1 cellular context compared by ENCODE assay signal in genomic region chr14:92668266-92668973, GRCh38.
TF ChIP-seq lines count a peak whose summit lies in the region.

No MANE protein-coding gene starts in this region.

TF ChIP-seq in GM23338, 12 proteins besides CTCF, POLR2A, EP300 and RAD21 (continued from another document):
- no peak for TF ChIP-seq EZH2 (IDR thresholded peaks at IDR 0.05; ENCODE audit: low read depth, unreplicated experiment)
- TF ChIP-seq POLR2AphosphoS5 (IDR thresholded peaks at IDR 0.05; ENCODE audit: low read depth): no peak
- no peak for TF ChIP-seq ZNF114 (CRISPR knock-in tag; IDR thresholded peaks at IDR 0.05)
- TF ChIP-seq, protein P1, sequence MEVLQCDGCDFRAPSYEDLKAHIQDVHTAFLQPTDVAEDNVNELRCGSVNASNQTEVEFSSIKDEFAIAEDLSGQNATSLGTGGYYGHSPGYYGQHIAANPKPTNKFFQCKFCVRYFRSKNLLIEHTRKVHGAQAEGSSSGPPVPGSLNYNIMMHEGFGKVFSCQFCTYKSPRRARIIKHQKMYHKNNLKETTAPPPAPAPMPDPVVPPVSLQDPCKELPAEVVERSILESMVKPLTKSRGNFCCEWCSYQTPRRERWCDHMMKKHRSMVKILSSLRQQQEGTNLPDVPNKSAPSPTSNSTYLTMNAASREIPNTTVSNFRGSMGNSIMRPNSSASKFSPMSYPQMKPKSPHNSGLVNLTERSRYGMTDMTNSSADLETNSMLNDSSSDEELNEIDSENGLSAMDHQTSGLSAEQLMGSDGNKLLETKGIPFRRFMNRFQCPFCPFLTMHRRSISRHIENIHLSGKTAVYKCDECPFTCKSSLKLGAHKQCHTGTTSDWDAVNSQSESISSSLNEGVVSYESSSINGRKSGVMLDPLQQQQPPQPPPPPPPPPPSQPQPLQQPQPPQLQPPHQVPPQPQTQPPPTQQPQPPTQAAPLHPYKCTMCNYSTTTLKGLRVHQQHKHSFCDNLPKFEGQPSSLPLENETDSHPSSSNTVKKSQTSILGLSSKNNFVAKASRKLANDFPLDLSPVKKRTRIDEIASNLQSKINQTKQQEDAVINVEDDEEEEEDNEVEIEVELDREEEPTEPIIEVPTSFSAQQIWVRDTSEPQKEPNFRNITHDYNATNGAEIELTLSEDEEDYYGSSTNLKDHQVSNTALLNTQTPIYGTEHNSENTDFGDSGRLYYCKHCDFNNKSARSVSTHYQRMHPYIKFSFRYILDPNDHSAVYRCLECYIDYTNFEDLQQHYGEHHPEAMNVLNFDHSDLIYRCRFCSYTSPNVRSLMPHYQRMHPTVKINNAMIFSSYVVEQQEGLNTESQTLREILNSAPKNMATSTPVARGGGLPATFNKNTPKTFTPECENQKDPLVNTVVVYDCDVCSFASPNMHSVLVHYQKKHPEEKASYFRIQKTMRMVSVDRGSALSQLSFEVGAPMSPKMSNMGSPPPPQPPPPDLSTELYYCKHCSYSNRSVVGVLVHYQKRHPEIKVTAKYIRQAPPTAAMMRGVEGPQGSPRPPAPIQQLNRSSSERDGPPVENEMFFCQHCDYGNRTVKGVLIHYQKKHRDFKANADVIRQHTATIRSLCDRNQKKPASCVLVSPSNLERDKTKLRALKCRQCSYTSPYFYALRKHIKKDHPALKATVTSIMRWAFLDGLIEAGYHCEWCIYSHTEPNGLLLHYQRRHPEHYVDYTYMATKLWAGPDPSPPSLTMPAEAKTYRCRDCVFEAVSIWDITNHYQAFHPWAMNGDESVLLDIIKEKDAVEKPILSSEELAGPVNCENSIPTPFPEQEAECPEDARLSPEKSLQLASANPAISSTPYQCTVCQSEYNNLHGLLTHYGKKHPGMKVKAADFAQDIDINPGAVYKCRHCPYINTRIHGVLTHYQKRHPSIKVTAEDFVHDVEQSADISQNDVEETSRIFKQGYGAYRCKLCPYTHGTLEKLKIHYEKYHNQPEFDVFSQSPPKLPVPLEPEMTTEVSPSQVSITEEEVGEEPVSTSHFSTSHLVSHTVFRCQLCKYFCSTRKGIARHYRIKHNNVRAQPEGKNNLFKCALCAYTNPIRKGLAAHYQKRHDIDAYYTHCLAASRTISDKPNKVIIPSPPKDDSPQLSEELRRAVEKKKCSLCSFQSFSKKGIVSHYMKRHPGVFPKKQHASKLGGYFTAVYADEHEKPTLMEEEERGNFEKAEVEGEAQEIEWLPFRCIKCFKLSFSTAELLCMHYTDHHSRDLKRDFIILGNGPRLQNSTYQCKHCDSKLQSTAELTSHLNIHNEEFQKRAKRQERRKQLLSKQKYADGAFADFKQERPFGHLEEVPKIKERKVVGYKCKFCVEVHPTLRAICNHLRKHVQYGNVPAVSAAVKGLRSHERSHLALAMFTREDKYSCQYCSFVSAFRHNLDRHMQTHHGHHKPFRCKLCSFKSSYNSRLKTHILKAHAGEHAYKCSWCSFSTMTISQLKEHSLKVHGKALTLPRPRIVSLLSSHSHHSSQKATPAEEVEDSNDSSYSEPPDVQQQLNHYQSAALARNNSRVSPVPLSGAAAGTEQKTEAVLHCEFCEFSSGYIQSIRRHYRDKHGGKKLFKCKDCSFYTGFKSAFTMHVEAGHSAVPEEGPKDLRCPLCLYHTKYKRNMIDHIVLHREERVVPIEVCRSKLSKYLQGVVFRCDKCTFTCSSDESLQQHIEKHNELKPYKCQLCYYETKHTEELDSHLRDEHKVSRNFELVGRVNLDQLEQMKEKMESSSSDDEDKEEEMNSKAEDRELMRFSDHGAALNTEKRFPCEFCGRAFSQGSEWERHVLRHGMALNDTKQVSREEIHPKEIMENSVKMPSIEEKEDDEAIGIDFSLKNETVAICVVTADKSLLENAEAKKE (CRISPR knock-in tag; IDR thresholded peaks at IDR 0.05): no peak
- no peak for TF ChIP-seq NANOG (IDR thresholded peaks at IDR 0.05; ENCODE audit: borderline replicate concordance)
- TF ChIP-seq STAT1 (IDR thresholded peaks at IDR 0.05; ENCODE audit: unreplicated experiment): no peak
